8 cellular contexts compared by ENCODE assay signal in the genomic region with DNA sequence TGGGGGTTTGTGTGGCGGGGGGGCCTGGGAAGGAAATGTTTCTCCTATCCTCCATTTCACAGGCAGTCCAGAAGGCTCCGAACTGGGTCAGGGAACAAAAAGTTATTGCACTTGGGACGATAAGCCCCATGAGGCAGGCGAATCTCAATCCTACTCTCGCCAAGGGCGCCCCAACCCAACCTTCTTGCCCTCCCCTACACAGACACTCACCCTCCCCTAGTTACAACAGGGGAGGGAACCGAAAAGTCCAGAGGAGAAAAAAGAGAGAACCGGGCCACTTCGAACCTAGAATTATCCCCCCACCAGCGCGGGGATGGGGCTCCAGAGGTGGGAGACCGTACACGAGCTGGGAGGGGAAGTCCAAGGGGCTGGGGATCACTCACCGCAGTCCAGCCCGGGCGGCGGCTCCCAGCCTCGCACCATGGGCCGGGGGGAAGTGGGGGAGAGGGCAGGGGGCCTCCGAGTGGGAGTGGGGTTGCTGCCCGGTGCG. TPM values are rescaled to one million over a fixed set of nuclear protein-coding genes. Genes with fewer than 3 reads are reported as not detected.
A peak's percentile ranks its signal among the peaks of the same experiment; 100 is the strongest.
DNase-seq lines count a peak whose midpoint lies in the region; ATAC-seq, FAIRE-seq and TF ChIP-seq lines count a peak whose summit lies in the region.

No MANE protein-coding gene starts in this region.

- H2BK12ac ChIP-seq in trophoblast cell (ENCODE audit: low read length) = peak overlapping the region; percentile 15

- H3K4ac ChIP-seq in trophoblast cell (ENCODE audit: low read depth, low read length) = peak overlapping the region; percentile 94

- peak overlapping the region; percentile 29 for H2BK5ac ChIP-seq in trophoblast cell (ENCODE audit: low read depth, low read length, poor library complexity)

- H3K79me1 ChIP-seq in trophoblast cell (ENCODE audit: low read length) = peaks cover 10% of the 10 kb centered on the region

- no peaks in the 10 kb centered on the region for H3K27me3 ChIP-seq in WERI-Rb-1 (ENCODE audit: insufficient read depth, low read depth, severe bottlenecking)
- H3K27me3 ChIP-seq in trophoblast cell (ENCODE audit: insufficient read depth, low read length) = no peaks in the 10 kb centered on the region

- H3K27ac ChIP-seq in 22Rv1 (peak overlapping the region; percentile 99), WERI-Rb-1 (peak overlapping the region; percentile 89), trophoblast cell (ENCODE audit: low read depth, low read length) (no peak overlapping the region)

- H3K9ac ChIP-seq in trophoblast cell (ENCODE audit: low read length) = peak overlapping the region; percentile 74

- H3K9me3 ChIP-seq in WERI-Rb-1 (ENCODE audit: severe bottlenecking) = no peaks in the 10 kb centered on the region
- H3K9me3 ChIP-seq in trophoblast cell (ENCODE audit: insufficient read depth, low read depth, low read length) = no peaks in the 10 kb centered on the region

- TF ChIP-seq CTCF in 22Rv1 (IDR thresholded peaks at IDR 0.05) = no peak
- TF ChIP-seq CTCF in WERI-Rb-1 (IDR thresholded peaks at IDR 0.05; ENCODE audit: low read depth, low read length) = no peak

- peak overlapping the region; percentile 26 for H2BK120ac ChIP-seq in trophoblast cell (ENCODE audit: insufficient read depth, low read length, poor library complexity)

- peak overlapping the region; percentile 71 for H4K91ac ChIP-seq in trophoblast cell (ENCODE audit: low read depth, low read length)

- H3K4me3 ChIP-seq in WERI-Rb-1 (ENCODE audit: low read depth, low read length) = peak overlapping the region; percentile 72
- peak overlapping the region; percentile 91 for H3K4me3 ChIP-seq in trophoblast cell (ENCODE audit: low read depth, low read length)

- no peak for FAIRE-seq in frontal cortex (lab: Jason Lieb, UNC)

- peaks cover 3 to 5% of the 10 kb centered on the region in 2 experiments for H3K4me1 ChIP-seq in trophoblast cell (ENCODE audit: control insufficient read depth in 1 of 2, insufficient read depth in 2 of 2, low read length in 2 of 2)

- peaks cover 7% of the 10 kb centered on the region for H3K79me2 ChIP-seq in trophoblast cell (ENCODE audit: control insufficient read depth, insufficient read depth, low read length, poor library complexity)

- peak; percentile 10 for ATAC-seq in GM18870 (IDR thresholded peaks at IDR 0.05; ENCODE audit: unreplicated experiment)
- ATAC-seq in HG03103 (IDR thresholded peaks at IDR 0.05; ENCODE audit: low read depth, unreplicated experiment) = peak; percentile 8

- H2AK5ac ChIP-seq in trophoblast cell (ENCODE audit: low read length) = no peak overlapping the region

- H3K4me2 ChIP-seq in trophoblast cell (ENCODE audit: low read length) = peak overlapping the region; percentile 75

- H3K36me3 ChIP-seq in WERI-Rb-1 (peaks cover 15% of the 10 kb centered on the region), trophoblast cell (ENCODE audit: control insufficient read depth in 1 of 2, insufficient read depth in 2 of 2, low read length in 2 of 2) (peaks cover 0 to 2% of the 10 kb centered on the region in 2 experiments)

- no CpG with 5 or more reads among the region's 22 CpGs for WGBS in trophoblast cell (ENCODE audit: extremely low coverage, insufficient coverage, insufficient read length)

- no peak overlapping the region for H3K23ac ChIP-seq in trophoblast cell (ENCODE audit: low read length)

- H4K12ac ChIP-seq in trophoblast cell (ENCODE audit: low read depth, low read length) = peak overlapping the region; percentile 96

- H3K18ac ChIP-seq in trophoblast cell (ENCODE audit: low read length) = peak overlapping the region; percentile 83

- H3K14ac ChIP-seq in trophoblast cell (ENCODE audit: low read length) = peak overlapping the region; percentile 59

- H4K8ac ChIP-seq in trophoblast cell (ENCODE audit: low read depth, low read length) = peak overlapping the region; percentile 44

- DNase-seq in WERI-Rb-1 (no peak), frontal cortex (ENCODE audit: low spot score in 2 of 2) (peak; percentile 29 to 41), trophoblast cell (no peak), NCI-H1694 (lab: John Stamatoyannopoulos, UW) (no peak)
- no peak for DNase-seq in stimulated activated CD4-positive, alpha-beta T cell treated with anti-CD3 and anti-CD28 coated beads, Interleukin-4, amount 100 ng/mL, for 1 hour

- peak overlapping the region; percentile 77 for H2AFZ ChIP-seq in trophoblast cell (ENCODE audit: insufficient read depth, low read length, poor library complexity)

RNA-seq across cellular contexts. Expression of a gene that starts 0.4 kb away (rescaled TPM):
- 2.0 TPM for total RNA-seq in frontal cortex
- polyA plus RNA-seq in trophoblast cell (2013) = 15.2 and 16.7 TPM in 2 replicates

RNA-seq across cellular contexts. Expression of a gene that starts 17.1 kb away (rescaled TPM):
- 4.5 TPM for total RNA-seq in frontal cortex
- polyA plus RNA-seq in trophoblast cell (2013) = 3.7 and 3.8 TPM in 2 replicates

RNA-seq across cellular contexts. Expression of a gene that starts 21.1 kb away (rescaled TPM):
- total RNA-seq in frontal cortex = 10.6 TPM
- polyA plus RNA-seq in trophoblast cell (2013) = 11.3 and 11.5 TPM in 2 replicates

RNA-seq across cellular contexts. Expression of a gene that starts 35.7 kb away (rescaled TPM):
- 70.1 TPM for total RNA-seq in frontal cortex
- polyA plus RNA-seq in trophoblast cell (2013) = 159 and 161 TPM in 2 replicates

RNA-seq across cellular contexts. Expression of a gene that starts 47.8 kb away (rescaled TPM):
- not detected for total RNA-seq in frontal cortex
- 0.05 and 0.29 TPM in 2 replicates for polyA plus RNA-seq in trophoblast cell (2013)

Comparison
In these comparisons a context has a peak if more than half of its experiments do, and no peak if none do; other contexts are left out.
1. DNase-seq: peak in frontal cortex (2 of 2); none in WERI-Rb-1 (single experiment), trophoblast cell (0 of 2), stimulated activated CD4-positive, alpha-beta T cell treated with anti-CD3 and anti-CD28 coated beads, Interleukin-4, amount 100 ng/mL, for 1 hour (single experiment) and NCI-H1694 (single experiment).